ENCODE assay signal across 23 cellular contexts in the genomic region with DNA sequence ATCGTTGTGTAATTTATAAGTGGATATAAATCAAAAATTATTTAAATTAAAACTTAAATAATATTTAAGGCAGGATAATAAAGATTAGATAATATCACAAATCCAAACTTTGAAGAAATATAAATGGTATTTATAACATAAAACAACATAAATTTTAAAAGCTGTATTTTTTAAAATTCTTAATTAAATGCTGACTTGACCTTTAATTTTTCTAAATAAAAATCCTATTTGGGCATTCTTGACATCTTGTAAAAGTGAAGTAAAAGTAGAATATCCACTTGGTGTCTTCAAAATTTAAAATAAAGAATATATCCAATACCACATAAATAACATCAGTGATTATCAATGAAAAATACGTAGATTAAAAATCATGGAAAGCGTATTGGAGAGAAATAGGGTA.
"Had no signal": no experiment of that assay in that cellular context is flagged by ENCODE, and none has a peak within 500 bp of the region (broad histone marks: within the 10 kb centered on the region; RNA-seq: fewer than 3 reads in every experiment).

No MANE protein-coding gene starts in this region.

- ATAC-seq: T-cell had no signal

- FAIRE-seq: HTR-8/SVneo, RCC 7860 had no signal

- H3K4me3 ChIP-seq: SJSA1 had no signal

- DNase-seq: KBM-7, MV-4-11, NCI-H1048, NCI-H1105, NCI-H1417, NCI-H1436 treated with DMSO at 0.1 percent for 48 hours, NCI-H1694, NCI-H187 treated with DMSO at 0.1 percent for 48 hours, NCI-H2029 treated with DMSO at 0.1 percent for 48 hours, NCI-H2171 treated with DMSO at 0.1 percent for 48 hours, NCI-H524, NCI-H526 treated with DMSO at 0.1 percent for 48 hours, NCI-H748 treated with DMSO at 0.1 percent for 48 hours, Right ventricle myocardium superior, RPMI8226, SIG-M5, SK-N-SH, SW 1271, T-cell had no signal

- H3K9me3 ChIP-seq: SJSA1, SK-N-SH had no signal

- H3K9ac ChIP-seq: SK-N-SH had no signal

- H3K27ac ChIP-seq: HL-60, SJSA1 had no signal

- H3K36me3 ChIP-seq: SJSA1 had no signal

- H3K4me1 ChIP-seq: SJSA1 had no signal

- H3K4me2 ChIP-seq: SK-N-SH had no signal
